11 cellular contexts compared by ENCODE assay signal in the genomic region with DNA sequence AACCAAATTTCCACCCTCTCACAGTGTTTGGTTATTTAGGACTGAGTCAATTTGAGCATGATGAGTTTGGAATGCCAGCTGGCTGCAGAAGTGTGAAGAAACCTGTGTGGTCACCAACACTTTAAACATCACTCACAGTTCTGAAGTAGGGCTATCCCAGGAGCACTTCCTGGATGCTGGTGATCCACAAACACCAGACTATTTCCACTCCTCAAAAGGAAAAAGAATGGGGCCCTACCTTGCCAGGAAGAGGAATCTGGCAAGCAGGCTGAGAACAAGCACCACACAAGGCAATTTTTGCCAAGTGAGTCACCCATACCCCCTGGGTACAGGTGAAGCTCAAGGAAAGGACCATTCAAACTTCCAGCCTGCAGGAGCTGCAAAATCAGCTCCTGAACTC.
DNase-seq lines count a peak whose midpoint lies in the region; ATAC-seq and TF ChIP-seq lines count a peak whose summit lies in the region.
"Had no signal": no experiment of that assay in that cellular context is flagged by ENCODE, and none has a peak within 500 bp of the region (broad histone marks: within the 10 kb centered on the region; RNA-seq: fewer than 3 reads in every experiment).

No MANE protein-coding gene starts in this region.

- in situ Hi-C loops in GM23248 (cut with MboI) = no loop called here

- intact Hi-C loops in OCI-LY7 (cut with micrococcal nuclease; ENCODE audit: unreplicated experiment) = no loop called here

- H3K9me3 ChIP-seq in AG04450 (ENCODE audit: control insufficient read depth, insufficient read depth, low read length) (no peaks in the 10 kb centered on the region), GM23248 (ENCODE audit: low read depth) (no peaks in the 10 kb centered on the region), OCI-LY7 (ENCODE audit: low read length) (no peaks in the 10 kb centered on the region)
- H3K9me3 ChIP-seq: ovary had no signal

- H3K36me3 ChIP-seq in GM23248 (ENCODE audit: low read depth) (no peaks in the 10 kb centered on the region), OCI-LY7 (ENCODE audit: insufficient read depth, low read length) (no peaks in the 10 kb centered on the region)
- H3K36me3 ChIP-seq: ovary had no signal

- H3K9me2 ChIP-seq in GM23248 (ENCODE audit: insufficient read depth) = no peaks in the 10 kb centered on the region
- no peaks in the 10 kb centered on the region for H3K9me2 ChIP-seq in OCI-LY7 (ENCODE audit: insufficient read depth, low read length)

- CTCF ChIA-PET in AG04450 (lab: Charles Lee) = no interaction called here
- CTCF ChIA-PET in OCI-LY7 (lab: Charles Lee; ENCODE audit: unreplicated experiment) = no interaction called here

- H3K9ac ChIP-seq in GM23248 = no peak overlapping the region

- H4K20me1 ChIP-seq in GM23248 (ENCODE audit: insufficient read depth) (no peaks in the 10 kb centered on the region), OCI-LY7 (ENCODE audit: insufficient read depth, low read length) (no peaks in the 10 kb centered on the region)

- no TSS peak for BruUV-seq in OCI-LY7 (replicated peaks; lab: Mats Ljungman, UMichigan)

- H3K27me3 ChIP-seq in AG04450 (ENCODE audit: control insufficient read depth, insufficient read depth, low read length) (no peaks in the 10 kb centered on the region), GM23248 (replicated peaks; ENCODE audit: insufficient read depth) (peaks cover 26% of the 10 kb centered on the region; the same call in 1 of the 2 replicates)
- H3K27me3 ChIP-seq: ovary had no signal

- H3K4me1 ChIP-seq in GM23248 (ENCODE audit: insufficient read depth) (peaks cover 16% of the 10 kb centered on the region), OCI-LY7 (ENCODE audit: insufficient read depth, low read length, poor library complexity, severe bottlenecking) (no peaks in the 10 kb centered on the region)

- H3K4me2 ChIP-seq in GM23248 (ENCODE audit: unreplicated experiment) (no peak overlapping the region), OCI-LY7 (ENCODE audit: low read length) (no peak overlapping the region)

- H3F3A ChIP-seq in GM23248 (ENCODE audit: insufficient read depth) = peaks cover 9% of the 10 kb centered on the region; the same call in 1 of the 2 replicates

- H3K27ac ChIP-seq in AG04450 (ENCODE audit: low read depth, low read length) (no peak overlapping the region), GM23248 (no peak overlapping the region), OCI-LY7 (ENCODE audit: low read depth, low read length, poor library complexity, severe bottlenecking) (no peak overlapping the region)
- H3K27ac ChIP-seq: ovary had no signal

- no peak for TF ChIP-seq CTCF in AG04450 (IDR thresholded peaks at IDR 0.05; ENCODE audit: low read depth, low read length)
- TF ChIP-seq CTCF in fibroblast of mammary gland (conservative IDR thresholded peaks at IDR 0.05; ENCODE audit: control insufficient read depth, insufficient read depth, low read depth, low read length) = no peak
- no peak for TF ChIP-seq CTCF in OCI-LY7 (conservative IDR thresholded peaks at IDR 0.05; ENCODE audit: low read length)

- H3K79me2 ChIP-seq in GM23248 (ENCODE audit: insufficient read depth) = no peaks in the 10 kb centered on the region
- H3K79me2 ChIP-seq in OCI-LY7 (ENCODE audit: insufficient read depth, low read depth, low read length) = no peaks in the 10 kb centered on the region

- DNase-seq in AG04450 (ENCODE audit: low read depth, low spot score) = peak; percentile 8
- DNase-seq in GM23248 = peak; percentile 44
- peak; percentile 79 for DNase-seq in RPMI7951 (ENCODE audit: low read depth)
- peak; percentile 41 for DNase-seq in fibroblast of mammary gland (ENCODE audit: low read depth)
- DNase-seq in OCI-LY7 (ENCODE audit: low spot score) = no peak
- DNase-seq in NCI-H446 treated with DMSO at 0.1 percent for 48 hours (lab: John Stamatoyannopoulos, UW) = no peak
- DNase-seq in NCI-H2227 treated with DMSO at 0.1 percent for 48 hours (lab: John Stamatoyannopoulos, UW) = no peak
- DNase-seq: DMS 273 treated with DMSO at 0.1 percent for 48 hours, foreskin melanocyte, ovary had no signal

- no peak for ATAC-seq in GM18511 (IDR thresholded peaks at IDR 0.05; ENCODE audit: unreplicated experiment)

- no peak overlapping the region for H2AFZ ChIP-seq in GM23248
- no peak overlapping the region for H2AFZ ChIP-seq in OCI-LY7 (ENCODE audit: low read length)

- H3K4me3 ChIP-seq in AG04450 (ENCODE audit: low read depth, low read length) = no peak overlapping the region
- H3K4me3 ChIP-seq in GM23248 = no peak overlapping the region
- no peak overlapping the region for H3K4me3 ChIP-seq in fibroblast of mammary gland (ENCODE audit: control insufficient read depth, low read depth, low read length)
- no peak overlapping the region for H3K4me3 ChIP-seq in OCI-LY7 (ENCODE audit: low read depth, low read length, poor library complexity, severe bottlenecking)
- H3K4me3 ChIP-seq: ovary had no signal

- POLR2A ChIA-PET in AG04450 (lab: Yijun Ruan, JAX) = no interaction called here
- POLR2A ChIA-PET in OCI-LY7 (lab: Charles Lee) = interaction anchor here (1.4 kb wide), 1 partner anchor 9 kb away, joined by 6 read pairs; no protein-coding TSS in a partner anchor

Comparison
In these comparisons a context has a peak if more than half of its experiments do, and no peak if none do; other contexts are left out.
1. DNase-seq: peak in AG04450 (single experiment), GM23248 (single experiment), RPMI7951 (single experiment) and fibroblast of mammary gland (single experiment); none in OCI-LY7 (single experiment), NCI-H446 treated with DMSO at 0.1 percent for 48 hours (single experiment) and NCI-H2227 treated with DMSO at 0.1 percent for 48 hours (single experiment).